In genomic region chr13:75512253-75512652, GRCh38 we compare ENCODE assay signal across 12 cellular contexts. TPM values are rescaled to one million over a fixed set of nuclear protein-coding genes. Genes with fewer than 3 reads are reported as not detected.
DNase-seq lines count a peak whose midpoint lies in the region; ATAC-seq lines count a peak whose summit lies in the region.
"Had no signal": no experiment of that assay in that cellular context is flagged by ENCODE, and none has a peak within 500 bp of the region (broad histone marks: within the 10 kb centered on the region; RNA-seq: fewer than 3 reads in every experiment).

No MANE protein-coding gene starts in this region.

- no peaks in the 10 kb centered on the region for H3K9me3 Mint-ChIP-seq in stimulated activated naive CD8-positive, alpha-beta T cell treated with anti-CD3 and anti-CD28 coated beads, Interleukin-15, Interleukin-2, amounts not matched to agents 100 ng/mL and 50 ng/mL, for 24 hours
- H3K9me3 Mint-ChIP-seq in stimulated activated naive CD8-positive, alpha-beta T cell treated with anti-CD3 and anti-CD28 coated beads, Interleukin-15, amount 100 ng/mL, for 72 hours, result no peaks in the 10 kb centered on the region

- peaks cover 5% of the 10 kb centered on the region for H3K27me3 Mint-ChIP-seq in stimulated activated naive CD8-positive, alpha-beta T cell treated with anti-CD3 and anti-CD28 coated beads, Interleukin-15, Interleukin-2, amounts not matched to agents 100 ng/mL and 50 ng/mL, for 24 hours
- peaks cover 12% of the 10 kb centered on the region for H3K27me3 Mint-ChIP-seq in stimulated activated naive CD8-positive, alpha-beta T cell treated with anti-CD3 and anti-CD28 coated beads, Interleukin-15, amount 100 ng/mL, for 72 hours

- no peak for ATAC-seq in stimulated activated naive CD8-positive, alpha-beta T cell treated with anti-CD3 and anti-CD28 coated beads, Interleukin-15, amount 100 ng/mL, for 72 hours
- ATAC-seq in HG02759 (IDR thresholded peaks at IDR 0.05; ENCODE audit: unreplicated experiment), result peak; percentile 91
- ATAC-seq: A549 had no signal

- H3K4me1 Mint-ChIP-seq in stimulated activated naive CD8-positive, alpha-beta T cell treated with anti-CD3 and anti-CD28 coated beads, Interleukin-15, Interleukin-2, amounts not matched to agents 100 ng/mL and 50 ng/mL, for 24 hours (ENCODE audit: low read depth), result peaks cover 16% of the 10 kb centered on the region
- peaks cover 6% of the 10 kb centered on the region for H3K4me1 Mint-ChIP-seq in stimulated activated naive CD8-positive, alpha-beta T cell treated with anti-CD3 and anti-CD28 coated beads, Interleukin-15, amount 100 ng/mL, for 72 hours

- H3K27ac Mint-ChIP-seq in stimulated activated naive CD8-positive, alpha-beta T cell treated with anti-CD3 and anti-CD28 coated beads, Interleukin-15, Interleukin-2, amounts not matched to agents 100 ng/mL and 50 ng/mL, for 24 hours, result peak overlapping the region; percentile 11
- no peak overlapping the region for H3K27ac Mint-ChIP-seq in stimulated activated naive CD8-positive, alpha-beta T cell treated with anti-CD3 and anti-CD28 coated beads, Interleukin-15, amount 100 ng/mL, for 72 hours

- no peaks in the 10 kb centered on the region for H3K36me3 Mint-ChIP-seq in stimulated activated naive CD8-positive, alpha-beta T cell treated with anti-CD3 and anti-CD28 coated beads, Interleukin-15, Interleukin-2, amounts not matched to agents 100 ng/mL and 50 ng/mL, for 24 hours (ENCODE audit: low read depth)

- H3K4me3 Mint-ChIP-seq in stimulated activated naive CD8-positive, alpha-beta T cell treated with anti-CD3 and anti-CD28 coated beads, Interleukin-15, Interleukin-2, amounts not matched to agents 100 ng/mL and 50 ng/mL, for 24 hours, result no peak overlapping the region
- no peak overlapping the region for H3K4me3 Mint-ChIP-seq in stimulated activated naive CD8-positive, alpha-beta T cell treated with anti-CD3 and anti-CD28 coated beads, Interleukin-15, amount 100 ng/mL, for 72 hours

- DNase-seq in stimulated activated naive CD8-positive, alpha-beta T cell treated with anti-CD3 and anti-CD28 coated beads, Interleukin-15, amount 100 ng/mL, for 72 hours, result no peak
- DNase-seq in LHCN-M2 (ENCODE audit: low read depth) (peak; percentile 60), NCI-H1092 treated with DMSO at 0.1 percent for 48 hours (lab: John Stamatoyannopoulos, UW) (no peak), SW 1271 (lab: John Stamatoyannopoulos, UW) (no peak), SHP77 (lab: John Stamatoyannopoulos, UW) (no peak)
- DNase-seq in effector CD8-positive, alpha-beta T cell (lab: John Stamatoyannopoulos, UW), result no peak
- DNase-seq: activated CD8-positive, alpha-beta memory T cell treated with anti-CD3 and anti-CD28 coated beads, Interleukin-2, amount 50 U/mL, for 4 hours; pancreas; SHP77 treated with DMSO at 0.1 percent for 48 hours had no signal

RNA-seq across cellular contexts. Expression of gene COMMD6, which starts 25.4 kb away (rescaled TPM):
- total RNA-seq in LHCN-M2 (2014; rRNA removed), result 58.4 and 125 TPM in 2 replicates
- polyA plus RNA-seq in LHCN-M2 (2012), result 353 TPM

RNA-seq across cellular contexts. Expression of gene TBC1D4, which starts 30.3 kb away (rescaled TPM):
- 7.4 and 11.5 TPM in 2 replicates for total RNA-seq in LHCN-M2 (2014; rRNA removed)
- 4.7 TPM for polyA plus RNA-seq in LHCN-M2 (2012)

RNA-seq across cellular contexts. Expression of gene UCHL3, which starts 37.3 kb away (rescaled TPM):
- 53.8 and 60.7 TPM in 2 replicates for total RNA-seq in LHCN-M2 (2014; rRNA removed)
- polyA plus RNA-seq in LHCN-M2 (2012), result 50.6 TPM
